Comparison of ENCODE assay signal across 25 cellular contexts in the genomic region with DNA sequence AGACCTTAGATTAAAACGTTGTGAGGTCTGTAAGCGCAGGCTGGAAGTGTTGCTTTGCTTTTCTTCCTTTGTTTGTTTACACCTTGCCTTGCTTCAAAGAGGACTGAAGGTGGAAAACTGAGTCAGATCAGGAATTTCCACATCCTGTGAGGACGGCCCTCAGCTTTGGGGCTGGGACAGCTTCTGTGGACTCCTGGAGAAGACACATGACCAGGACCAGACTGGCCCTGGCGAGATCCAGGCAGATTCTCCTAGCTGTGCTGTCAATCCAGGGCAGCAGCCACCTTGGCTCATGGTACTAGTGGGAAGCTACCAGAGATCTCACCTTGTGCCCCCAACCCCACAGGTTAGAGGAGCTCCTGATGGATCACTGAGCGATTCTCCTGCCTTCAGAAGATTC.
"Had no signal": no experiment of that assay in that cellular context is flagged by ENCODE, and none has a peak within 500 bp of the region (broad histone marks: within the 10 kb centered on the region; RNA-seq: fewer than 3 reads in every experiment).

No MANE protein-coding gene starts in this region.

- H3K4me3 Mint-ChIP-seq: activated CD4-positive, alpha-beta memory T cell treated with anti-CD3 and anti-CD28 coated beads, Interleukin-2, amount 10 ng/mL, durations not matched to agents 7 days and 5 days; activated CD4-positive, alpha-beta T cell treated with anti-CD3 and anti-CD28 coated beads for 36 hours; activated naive CD8-positive, alpha-beta T cell treated with anti-CD3 and anti-CD28 coated beads, Interleukin-2, amount 10 ng/mL, durations not matched to agents 7 days and 5 days had no signal

- H3K36me3 Mint-ChIP-seq: activated naive CD8-positive, alpha-beta T cell treated with anti-CD3 and anti-CD28 coated beads, Interleukin-2, amount 10 ng/mL, durations not matched to agents 7 days and 5 days had no signal

- H3K27ac Mint-ChIP-seq: activated CD4-positive, alpha-beta memory T cell treated with anti-CD3 and anti-CD28 coated beads, Interleukin-2, amount 10 ng/mL, durations not matched to agents 7 days and 5 days; activated CD4-positive, alpha-beta T cell treated with anti-CD3 and anti-CD28 coated beads for 36 hours; activated naive CD8-positive, alpha-beta T cell treated with anti-CD3 and anti-CD28 coated beads, Interleukin-2, amount 10 ng/mL, durations not matched to agents 7 days and 5 days had no signal

- H3K27me3 Mint-ChIP-seq: activated CD4-positive, alpha-beta T cell treated with anti-CD3 and anti-CD28 coated beads for 36 hours; activated naive CD8-positive, alpha-beta T cell treated with anti-CD3 and anti-CD28 coated beads, Interleukin-2, amount 10 ng/mL, durations not matched to agents 7 days and 5 days had no signal

- H3K9me3 Mint-ChIP-seq: activated CD4-positive, alpha-beta memory T cell treated with anti-CD3 and anti-CD28 coated beads, Interleukin-2, amount 10 ng/mL, durations not matched to agents 7 days and 5 days; activated naive CD8-positive, alpha-beta T cell treated with anti-CD3 and anti-CD28 coated beads, Interleukin-2, amount 10 ng/mL, durations not matched to agents 7 days and 5 days had no signal

- H3K4me1 Mint-ChIP-seq: activated CD4-positive, alpha-beta memory T cell treated with anti-CD3 and anti-CD28 coated beads, Interleukin-2, amount 10 ng/mL, durations not matched to agents 7 days and 5 days; activated CD4-positive, alpha-beta T cell treated with anti-CD3 and anti-CD28 coated beads for 36 hours; activated naive CD8-positive, alpha-beta T cell treated with anti-CD3 and anti-CD28 coated beads, Interleukin-2, amount 10 ng/mL, durations not matched to agents 7 days and 5 days had no signal

- ATAC-seq: activated CD4-positive, alpha-beta T cell treated with anti-CD3 and anti-CD28 coated beads for 36 hours; body of pancreas had no signal

- H3K27ac ChIP-seq: adrenal gland, ascending aorta, body of pancreas, Peyer's patch, RWPE1, SJCRH30, WERI-Rb-1 had no signal

- DNase-seq: activated CD4-positive, alpha-beta memory T cell treated with anti-CD3 and anti-CD28 coated beads, Interleukin-2, amount 10 ng/mL, durations not matched to agents 7 days and 5 days; activated CD4-positive, alpha-beta T cell treated with anti-CD3 and anti-CD28 coated beads for 36 hours; activated CD4-positive, alpha-beta T cell treated with anti-CD3 and anti-CD28 coated beads, Interleukin-2, amount 50 U/mL, for 1 hour; activated CD8-positive, alpha-beta memory T cell treated with anti-CD3 and anti-CD28 coated beads, Interleukin-2, amount 50 U/mL, for 48 hours; activated naive CD4-positive, alpha-beta T cell treated with anti-CD3 and anti-CD28 coated beads, Interleukin-2, amount 50 U/mL, for 16 hours; activated naive CD8-positive, alpha-beta T cell treated with anti-CD3 and anti-CD28 coated beads, Interleukin-2, amount 10 ng/mL, durations not matched to agents 7 days and 5 days; activated T-cell treated with anti-CD3 and anti-CD28 coated beads, Interleukin-2, amount 50 U/mL, for 1 hour; body of pancreas; MG63; MV-4-11; NCI-H1092 treated with DMSO at 0.1 percent for 48 hours; NCI-H1436 treated with DMSO at 0.1 percent for 48 hours; NCI-H187; NCI-H2081; NCI-H446; NCI-H524; Right ventricle myocardium superior; SJCRH30; SK-N-SH; T-helper 1 cell; WERI-Rb-1 had no signal
